ENCODE assay signal across 25 cellular contexts in the genomic region with DNA sequence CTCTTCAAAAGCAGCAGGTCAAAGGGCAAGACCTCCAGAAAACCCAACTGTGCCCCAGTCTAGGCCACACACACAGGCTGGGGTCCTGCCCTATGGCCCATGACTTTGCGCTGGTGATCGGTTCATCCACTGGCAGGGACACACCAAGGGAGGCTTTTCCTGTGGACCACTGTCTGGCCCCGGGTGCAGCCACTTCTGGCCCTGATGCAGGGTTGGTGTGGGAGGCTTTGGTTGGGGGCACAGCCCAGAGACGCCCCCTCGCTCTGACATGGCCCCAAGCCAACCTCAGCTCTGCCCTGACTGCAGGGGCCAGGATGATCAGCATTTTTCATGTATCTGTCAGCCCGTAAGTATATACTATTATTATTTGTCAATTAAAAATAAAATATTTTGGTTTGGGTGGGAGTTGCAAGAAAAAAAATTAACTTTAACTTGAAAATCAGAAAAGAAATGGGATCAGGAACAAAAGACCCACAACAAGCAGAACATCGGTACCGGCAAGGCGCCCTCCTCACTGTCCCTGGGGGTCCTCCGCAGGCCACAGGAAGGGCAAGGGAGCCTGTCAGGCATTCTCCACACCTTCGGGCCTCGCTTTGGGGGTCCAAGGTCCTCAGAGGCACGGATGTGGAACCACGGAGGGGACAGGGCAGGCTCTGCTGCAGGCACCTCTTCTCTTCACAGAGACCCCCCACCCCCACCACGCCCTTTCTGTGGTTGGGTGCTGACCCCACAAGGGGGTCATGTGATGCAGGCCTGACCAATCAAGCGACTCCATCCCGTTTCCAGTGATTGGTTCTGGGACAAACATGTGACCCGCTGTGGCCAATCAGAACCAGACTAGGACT.
"Had no signal": no experiment of that assay in that cellular context is flagged by ENCODE, and none has a peak within 500 bp of the region (broad histone marks: within the 10 kb centered on the region; RNA-seq: fewer than 3 reads in every experiment).

No MANE protein-coding gene starts in this region.

- H3K9me3 ChIP-seq: body of pancreas, colonic mucosa, gastroesophageal sphincter, right atrium auricular region, stomach, tibial artery, upper lobe of right lung had no signal

- H3K9ac ChIP-seq: neural progenitor cell had no signal

- H3K4me3 ChIP-seq: body of pancreas, colonic mucosa, gastroesophageal sphincter, hepatocyte, neural progenitor cell, right atrium auricular region, smooth muscle cell, stomach, tibial artery, upper lobe of right lung had no signal

- H3K4me1 ChIP-seq: body of pancreas, colonic mucosa, gastroesophageal sphincter, neural progenitor cell, right atrium auricular region, stomach, tibial artery, upper lobe of right lung had no signal

- H3K27me3 ChIP-seq: body of pancreas, colonic mucosa, neural progenitor cell, right atrium auricular region had no signal

- ATAC-seq: activated CD8-positive, alpha-beta T cell treated with anti-CD3 and anti-CD28 coated beads for 36 hours; activated naive CD4-positive, alpha-beta T cell treated with anti-CD3 and anti-CD28 coated beads, Interleukin-2, amount 50 U/mL, for 72 hours; body of pancreas; gastroesophageal sphincter; natural killer cell; stimulated activated naive B cell treated with anti-CD40 and anti-IgM and Interleukin-4, amounts not matched to agents 10 μg/mL and 1 μg/mL and 100 μg/mL, for 72 hours; upper lobe of right lung had no signal

- H3K36me3 Mint-ChIP-seq: activated naive CD4-positive, alpha-beta T cell treated with anti-CD3 and anti-CD28 coated beads, Interleukin-2, amount 50 U/mL, for 72 hours; memory B cell; natural killer cell; neural progenitor cell; stimulated activated naive B cell treated with anti-CD40 and anti-IgM and Interleukin-4, amounts not matched to agents 10 μg/mL and 1 μg/mL and 100 μg/mL, for 72 hours had no signal

- H3K27ac Mint-ChIP-seq: activated B cell treated with CpG ODN at 0.5 μM for 24 hours; activated CD8-positive, alpha-beta T cell treated with anti-CD3 and anti-CD28 coated beads for 36 hours; activated naive CD4-positive, alpha-beta T cell treated with anti-CD3 and anti-CD28 coated beads, Interleukin-2, amount 50 U/mL, for 72 hours; memory B cell; natural killer cell; neural progenitor cell; stimulated activated naive B cell treated with anti-CD40 and anti-IgM and Interleukin-4, amounts not matched to agents 10 μg/mL and 1 μg/mL and 100 μg/mL, for 72 hours had no signal

- H3K4me2 ChIP-seq: hepatocyte, neural progenitor cell, smooth muscle cell had no signal

- H3K36me3 ChIP-seq: colonic mucosa, gastroesophageal sphincter, neural progenitor cell, right atrium auricular region, stomach, tibial artery, upper lobe of right lung had no signal

- DNase-seq: activated B cell treated with CpG ODN at 0.5 μM for 24 hours; activated CD4-positive, alpha-beta T cell treated with anti-CD3 and anti-CD28 coated beads, Interleukin-2, amount 50 U/mL, for 1 hour; activated CD8-positive, alpha-beta T cell treated with anti-CD3 and anti-CD28 coated beads for 36 hours; activated naive CD4-positive, alpha-beta T cell; activated T-cell treated with anti-CD3 and anti-CD28 coated beads, Interleukin-2, amount 50 U/mL, for 48 hours; aorta; body of pancreas; cerebellar nuclear complex; colonic mucosa; effector memory CD4-positive, alpha-beta T cell; kidney; natural killer cell; stimulated activated CD4-positive, alpha-beta T cell treated with anti-CD3 and anti-CD28 coated beads, Interleukin-15, amount 100 ng/mL, for 24 hours; stimulated activated naive B cell treated with anti-CD40 and anti-IgM and Interleukin-4, amounts not matched to agents 10 μg/mL and 1 μg/mL and 100 μg/mL, for 72 hours; stomach; T-helper 2 cell; tibial artery; upper lobe of right lung had no signal

- H3K4me1 Mint-ChIP-seq: activated B cell treated with CpG ODN at 0.5 μM for 24 hours; memory B cell; natural killer cell; stimulated activated naive B cell treated with anti-CD40 and anti-IgM and Interleukin-4, amounts not matched to agents 10 μg/mL and 1 μg/mL and 100 μg/mL, for 72 hours had no signal

- H3K9me3 Mint-ChIP-seq: activated B cell treated with CpG ODN at 0.5 μM for 24 hours; activated CD8-positive, alpha-beta T cell treated with anti-CD3 and anti-CD28 coated beads for 36 hours; activated naive CD4-positive, alpha-beta T cell treated with anti-CD3 and anti-CD28 coated beads, Interleukin-2, amount 50 U/mL, for 72 hours; memory B cell; natural killer cell; neural progenitor cell; stimulated activated naive B cell treated with anti-CD40 and anti-IgM and Interleukin-4, amounts not matched to agents 10 μg/mL and 1 μg/mL and 100 μg/mL, for 72 hours had no signal

- H2AFZ ChIP-seq: hepatocyte, neural progenitor cell had no signal

- H3K27ac ChIP-seq: body of pancreas, colonic mucosa, gastroesophageal sphincter, hepatocyte, neural progenitor cell, right atrium auricular region, stomach, tibial artery, upper lobe of right lung had no signal

- H3K4me3 Mint-ChIP-seq: activated B cell treated with CpG ODN at 0.5 μM for 24 hours; activated CD8-positive, alpha-beta T cell treated with anti-CD3 and anti-CD28 coated beads for 36 hours; memory B cell; natural killer cell; neural progenitor cell; stimulated activated naive B cell treated with anti-CD40 and anti-IgM and Interleukin-4, amounts not matched to agents 10 μg/mL and 1 μg/mL and 100 μg/mL, for 72 hours had no signal
